9 cellular contexts compared by ENCODE assay signal in the genomic region with DNA sequence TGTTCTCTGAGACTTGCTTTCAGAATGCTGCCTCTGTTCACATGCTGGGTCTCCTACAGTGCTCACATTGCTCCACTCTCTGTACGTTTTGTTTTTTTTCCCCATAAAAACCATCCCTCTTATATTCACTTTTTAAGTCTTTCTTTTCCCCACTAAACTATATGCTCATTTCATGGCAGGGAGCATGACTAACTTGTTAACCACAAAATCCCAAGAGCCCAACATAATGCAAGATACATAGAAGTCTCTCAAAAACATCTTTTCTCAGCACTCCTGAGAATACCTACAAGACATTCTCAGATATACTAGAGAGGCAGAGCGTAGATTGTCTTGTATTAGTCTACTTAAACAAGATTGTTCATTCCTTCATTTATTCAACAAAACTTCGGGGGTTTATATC.
A peak's percentile ranks its signal among the peaks of the same experiment; 100 is the strongest.
DNase-seq lines count a peak whose midpoint lies in the region; ATAC-seq and TF ChIP-seq lines count a peak whose summit lies in the region.
"Had no signal": no experiment of that assay in that cellular context is flagged by ENCODE, and none has a peak within 500 bp of the region (broad histone marks: within the 10 kb centered on the region; RNA-seq: fewer than 3 reads in every experiment).

No MANE protein-coding gene starts in this region.

- H3K4me2 ChIP-seq in KMS-11: peak overlapping the region; percentile 39

- no peaks in the 10 kb centered on the region for H3K79me2 ChIP-seq in KMS-11 (ENCODE audit: insufficient read depth, low read depth)

- H3K36me3 ChIP-seq in KMS-11 (ENCODE audit: insufficient read depth): no peaks in the 10 kb centered on the region

- H3K4me1 ChIP-seq in KMS-11 (ENCODE audit: low read depth, poor library complexity, severe bottlenecking): peaks cover 20% of the 10 kb centered on the region

- no peaks in the 10 kb centered on the region for H3K27me3 ChIP-seq in KMS-11 (ENCODE audit: insufficient read depth, low read depth)

- DNase-seq in Daoy (ENCODE audit: low read depth): peak; percentile 28
- DNase-seq in fibroblast of pulmonary artery (ENCODE audit: low read depth): peak; percentile 6
- DNase-seq in NCI-H2107 (lab: John Stamatoyannopoulos, UW): no peak
- no peak for DNase-seq in NK-92 (lab: John Stamatoyannopoulos, UW; ENCODE audit: unreplicated experiment)
- no peak for DNase-seq in NCI-H146 treated with DMSO at 0.1 percent for 48 hours (lab: John Stamatoyannopoulos, UW; ENCODE audit: unreplicated experiment)
- DNase-seq in HUDEP-2 (lab: John Stamatoyannopoulos, UW; ENCODE audit: unreplicated experiment in 76 of 76): no peak
- DNase-seq: NCI-H69 had no signal

- H3K4me3 ChIP-seq in KMS-11 (IDR thresholded peaks at IDR 0.05; ENCODE audit: insufficient read depth, low read depth, low read length) (no peak overlapping the region), fibroblast of pulmonary artery (replicated peaks; ENCODE audit: low read depth, low read length) (no peak overlapping the region)

- TF ChIP-seq CTCF in KMS-11 (conservative IDR thresholded peaks at IDR 0.05; ENCODE audit: low read depth, low read length): no peak
- TF ChIP-seq CTCF in fibroblast of pulmonary artery (IDR thresholded peaks at IDR 0.05; ENCODE audit: low read length, missing control alignments): no peak

- no peaks in the 10 kb centered on the region for H4K20me1 ChIP-seq in KMS-11 (ENCODE audit: insufficient read depth)

- no peak overlapping the region for H3K9ac ChIP-seq in KMS-11

- H2AFZ ChIP-seq in KMS-11 (ENCODE audit: low read depth): peak overlapping the region; percentile 45; the same call in 1 of the 2 replicates

- ATAC-seq in GM21529 (IDR thresholded peaks at IDR 0.05; ENCODE audit: unreplicated experiment): peak; percentile 7

- peak overlapping the region; percentile 37; the same call in 1 of the 2 replicates for H3K27ac ChIP-seq in KMS-11

Comparison
In these comparisons a context has a peak if more than half of its experiments do, and no peak if none do; other contexts are left out.
1. DNase-seq: peak in Daoy (single experiment) and fibroblast of pulmonary artery (single experiment); none in NCI-H2107 (single experiment), NK-92 (single experiment), NCI-H146 treated with DMSO at 0.1 percent for 48 hours (single experiment) and HUDEP-2 (0 of 76).